8 cellular contexts compared by ENCODE assay signal in the genomic region with DNA sequence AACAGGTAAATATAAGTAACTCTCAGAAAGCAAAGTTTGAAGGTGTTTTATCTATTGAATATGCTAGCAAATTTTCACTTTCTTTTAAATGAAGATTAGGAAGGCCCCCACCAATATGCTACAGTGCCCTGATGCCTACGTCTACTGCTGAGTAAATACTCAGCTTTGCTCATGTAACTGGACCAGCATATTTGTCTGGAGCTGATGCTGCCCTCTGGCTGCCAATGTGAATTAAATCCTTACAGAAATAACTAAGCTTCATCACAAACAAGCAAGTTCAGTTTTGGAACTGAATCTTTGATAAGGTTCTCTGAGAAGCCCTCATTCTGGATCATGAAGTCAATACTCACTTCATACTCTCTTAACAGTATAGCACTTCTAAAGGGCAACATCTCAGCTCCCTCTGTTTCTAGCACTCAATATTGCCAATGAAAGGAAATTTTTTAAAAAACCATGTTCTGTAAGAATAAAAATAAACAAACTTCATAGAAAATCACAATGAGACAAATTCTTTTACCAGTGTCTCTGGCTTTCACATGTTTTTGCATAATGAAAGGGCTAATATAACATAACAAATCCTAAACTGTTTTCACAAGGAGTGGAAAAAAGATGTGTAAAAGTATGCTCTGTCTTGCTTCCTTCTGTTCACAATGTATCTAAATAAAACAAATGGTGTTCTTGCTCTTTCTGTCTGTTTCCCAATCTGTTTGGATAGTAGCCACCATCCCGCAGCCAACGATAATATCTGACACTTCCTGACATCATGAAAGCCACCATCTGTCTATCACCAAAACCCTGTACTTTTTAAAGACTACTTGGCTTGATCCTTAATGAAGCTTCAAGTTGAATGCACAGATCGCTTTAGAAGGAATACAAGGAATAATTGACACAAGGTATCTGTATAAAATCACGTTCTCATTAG.
DNase-seq lines count a peak whose midpoint lies in the region; ATAC-seq and TF ChIP-seq lines count a peak whose summit lies in the region.

No MANE protein-coding gene starts in this region.

- ATAC-seq in gastroesophageal sphincter (no peak), psoas muscle (peak in 2 of 4 donors; percentile 60 to 85), HG02571 (IDR thresholded peaks at IDR 0.05; ENCODE audit: unreplicated experiment) (no peak), GM18520 (IDR thresholded peaks at IDR 0.05; ENCODE audit: unreplicated experiment) (no peak)

- TF ChIP-seq CTCF in LNCAP (IDR thresholded peaks at IDR 0.05) (peak; percentile 74), gastroesophageal sphincter (IDR thresholded peaks at IDR 0.05) (peak; percentile 18 to 59 (median 42)), psoas muscle (IDR thresholded peaks at IDR 0.05) (peak; percentile 55)

- DNase-seq in COLO829 (ENCODE audit: low spot score) (peak; percentile 23), SKM-1 (lab: John Stamatoyannopoulos, UW; ENCODE audit: unreplicated experiment) (peak; percentile 22), psoas muscle (no peak), germinal center (ENCODE audit: low spot score) (no peak)

- TF ChIP-seq EP300 in gastroesophageal sphincter (IDR thresholded peaks at IDR 0.05), result no peak

- H3K27ac ChIP-seq in gastroesophageal sphincter (peak overlapping the region in 1 of 4 donors; percentile 2), psoas muscle (no peak overlapping the region)

- no peak for TF ChIP-seq POLR2A in gastroesophageal sphincter (IDR thresholded peaks at IDR 0.05)

- H3K36me3 ChIP-seq in gastroesophageal sphincter (no peaks in the 10 kb centered on the region), psoas muscle (ENCODE audit: insufficient read depth in 1 of 2, low read depth in 1 of 2) (no peaks in the 10 kb centered on the region)

- H3K4me1 ChIP-seq in gastroesophageal sphincter (peaks cover 0 to 20% (median 2%) of the 10 kb centered on the region in 3 donors), psoas muscle (peaks cover 16% of the 10 kb centered on the region)

- H3K4me3 ChIP-seq in gastroesophageal sphincter (no peak overlapping the region), psoas muscle (no peak overlapping the region)

- H3K9me3 ChIP-seq in gastroesophageal sphincter, result no peaks in the 10 kb centered on the region
- no peaks in the 10 kb centered on the region for H3K9me3 ChIP-seq in psoas muscle

- 31 to 32% methylated on average over 5 of the region's 5 CpGs for WGBS in gastroesophageal sphincter (ENCODE audit: low coverage in 1 of 2), 2 donors
- 35 to 51% (median 39%) methylated on average over 5 of the region's 5 CpGs for WGBS in psoas muscle, 3 donors

- no peaks in the 10 kb centered on the region for H3K27me3 ChIP-seq in gastroesophageal sphincter
- no peaks in the 10 kb centered on the region for H3K27me3 ChIP-seq in psoas muscle (ENCODE audit: insufficient read depth in 3 of 3, low read length in 2 of 3)

- intact Hi-C loops in psoas muscle (cut with DNase I), result loop anchor here in 1 of 2 donors (10.0 kb wide), 1 partner anchor 218 kb away; no protein-coding TSS in a partner anchor

Comparison
In these comparisons a context has a peak if more than half of its experiments do, and no peak if none do; other contexts are left out.
1. DNase-seq: peak in COLO829 (single experiment) and SKM-1 (single experiment); none in psoas muscle (0 of 2) and germinal center (single experiment).
2. Peak in every context shown above with its lines, with median percentiles within 50 percentile points of each other: CTCF ChIP-seq.